Comparison of ENCODE assay signal across 8 cellular contexts in genomic region chr3:184334470-184335158, GRCh38. TPM values are rescaled to one million over a fixed set of nuclear protein-coding genes. Genes with fewer than 3 reads are reported as not detected.
DNase-seq lines count a peak whose midpoint lies in the region; ATAC-seq, FAIRE-seq and TF ChIP-seq lines count a peak whose summit lies in the region.

No MANE protein-coding gene starts in this region.

- intact Hi-C loops in activated B cell treated with CpG ODN at 0.5 μM for 24 hours (cut with micrococcal nuclease), result loop anchor here (1.0 kb wide), 4 partner anchors 19 to 85 kb away; partner anchors contain the start of genes EEF1AKMT4 and PSMD2

- peak overlapping the region in 1 of 2 experiments; percentile 98; a peak in 1 of 4 replicates for H3K4me2 ChIP-seq in H1 (ENCODE audit: insufficient read depth in 1 of 2, low read depth in 2 of 2, low read length in 2 of 2)

- TF ChIP-seq POLR2A in H1 (IDR thresholded peaks at IDR 0.05; ENCODE audit: control extremely low read depth in 1 of 2, low read depth in 2 of 2, low read length in 2 of 2) (no peak), GM12891 (IDR thresholded peaks at IDR 0.05; ENCODE audit: low read depth, low read length) (no peak)

- no peak overlapping the region for H3K4me3 ChIP-seq in H1 (ENCODE audit: extremely low read depth in 1 of 4, insufficient read depth in 2 of 4, low read depth in 3 of 4, low read length in 4 of 4)

- TF ChIP-seq RAD21 in H1 (IDR thresholded peaks at IDR 0.05 in 1 of 2, conservative IDR thresholded peaks at IDR 0.05 in 1 of 2; ENCODE audit: low read depth in 2 of 2, low read length in 2 of 2), result no peak

- H2AFZ ChIP-seq in H1 (ENCODE audit: low read length), result no peak overlapping the region

- TF ChIP-seq CTCF in activated B cell treated with CpG ODN at 0.5 μM for 24 hours (IDR thresholded peaks at IDR 0.05), result no peak
- TF ChIP-seq CTCF in H1 (IDR thresholded peaks at IDR 0.05; ENCODE audit: control extremely low read depth in 1 of 3, insufficient read depth in 1 of 3, low read depth in 1 of 3, low read length in 3 of 3), result no peak
- no peak for TF ChIP-seq CTCF in osteocyte (IDR thresholded peaks at IDR 0.05)

- H3K4me3 Mint-ChIP-seq in activated B cell treated with CpG ODN at 0.5 μM for 24 hours, result peak overlapping the region; percentile 56
- H3K4me3 Mint-ChIP-seq in osteocyte (ENCODE audit: unreplicated experiment), result peak overlapping the region; percentile 26

- no peak overlapping the region for H2AK5ac ChIP-seq in H1 (ENCODE audit: low read depth, low read length)

- H3K4ac ChIP-seq in H1 (replicated peaks; ENCODE audit: insufficient read length, low read depth, low read length), result no peak overlapping the region

- H3K9me3 ChIP-seq in H1 (ENCODE audit: insufficient read depth in 2 of 2, low read depth in 1 of 2, low read length in 1 of 2), result no peaks in the 10 kb centered on the region

- no peak overlapping the region for H2BK120ac ChIP-seq in H1 (replicated peaks; ENCODE audit: low read depth, low read length)

- H3K23ac ChIP-seq in H1 (ENCODE audit: insufficient read length), result no peak overlapping the region

- no peak for ATAC-seq in activated B cell treated with CpG ODN at 0.5 μM for 24 hours (ENCODE audit: low read depth)
- ATAC-seq in GM19467 (IDR thresholded peaks at IDR 0.05; ENCODE audit: unreplicated experiment), result no peak
- no peak for ATAC-seq in HG02642 (IDR thresholded peaks at IDR 0.05; ENCODE audit: poor library complexity, unreplicated experiment)

- H3K27me3 ChIP-seq in H1 (replicated peaks in 1 of 4; ENCODE audit: control insufficient read depth in 3 of 4, extremely low read depth in 1 of 4, insufficient read depth in 3 of 4, low read length in 3 of 4), result no peaks in the 10 kb centered on the region

- H2BK5ac ChIP-seq in H1 (ENCODE audit: low read depth, low read length), result no peak overlapping the region

- H3K27ac ChIP-seq in H1 (ENCODE audit: low read depth, low read length), result no peak overlapping the region

- H2BK20ac ChIP-seq in H1 (ENCODE audit: low read length), result no peak overlapping the region

- peaks cover 30 to 53% (median 46%) of the 10 kb centered on the region in 4 experiments for H3K36me3 ChIP-seq in H1 (ENCODE audit: control insufficient read depth in 2 of 4, insufficient read depth in 4 of 4, low read length in 3 of 4)

- H4K8ac ChIP-seq in H1 (ENCODE audit: extremely low read depth, insufficient read depth, low read length), result peak overlapping the region; percentile 41; the same call in 1 of the 2 replicates

- H3K56ac ChIP-seq in H1 (replicated peaks; ENCODE audit: insufficient read length, low read depth, low read length), result no peak overlapping the region

- H3K27ac Mint-ChIP-seq in activated B cell treated with CpG ODN at 0.5 μM for 24 hours (no peak overlapping the region), osteocyte (ENCODE audit: unreplicated experiment) (peak overlapping the region; percentile 78)

- H4K20me1 ChIP-seq in H1 (replicated peaks in 1 of 2; ENCODE audit: control insufficient read depth in 1 of 2, insufficient read depth in 2 of 2, low read length in 2 of 2), result peaks cover 18 to 37% of the 10 kb centered on the region in 2 experiments

- H3K79me1 ChIP-seq in H1 (ENCODE audit: low read depth, low read length), result peaks cover 11% of the 10 kb centered on the region

- POLR2A ChIA-PET in activated B cell treated with CpG ODN at 0.5 μM for 24 hours (lab: Charles Lee) (interaction anchor here (0.6 kb wide), 1 partner anchor 889 kb away, joined by 3 read pairs; no protein-coding TSS in a partner anchor), H1 (lab: Charles Lee; ENCODE audit: partially characterized antibody) (interaction anchor here (0.7 to 2.0 kb wide), 12 partner anchors 8 to 317 kb away, joined by 3 to 16 read pairs (median 4); partner anchors contain the start of gene ABCC5)

- H3K9ac ChIP-seq in H1 (replicated peaks in 1 of 4; ENCODE audit: extremely low read depth in 1 of 4, low read depth in 3 of 4, low read length in 3 of 4), result no peak overlapping the region

- peaks cover 55% of the 10 kb centered on the region for H3K36me3 Mint-ChIP-seq in activated B cell treated with CpG ODN at 0.5 μM for 24 hours (ENCODE audit: low read depth)
- peaks cover 40% of the 10 kb centered on the region for H3K36me3 Mint-ChIP-seq in osteocyte (ENCODE audit: unreplicated experiment)

- no peak overlapping the region for H3K18ac ChIP-seq in H1 (ENCODE audit: extremely low read depth, low read length)

- H2BK12ac ChIP-seq in H1 (ENCODE audit: low read depth, low read length), result no peak overlapping the region

- 0 out of 4 replicates have a peak, but pooled peaks cover 0 to 2% of the 10 kb centered on the region in 2 experiments for H3K79me2 ChIP-seq in H1 (ENCODE audit: control insufficient read depth in 1 of 2, insufficient read depth in 2 of 2, low read length in 2 of 2)

- H3K27me3 Mint-ChIP-seq in activated B cell treated with CpG ODN at 0.5 μM for 24 hours, result peaks cover 5% of the 10 kb centered on the region
- H3K27me3 Mint-ChIP-seq in osteocyte (ENCODE audit: unreplicated experiment), result no peaks in the 10 kb centered on the region

- no peak overlapping the region for H4K5ac ChIP-seq in H1 (ENCODE audit: insufficient read length, low read depth, low read length)

- peaks cover 14% of the 10 kb centered on the region for H3K23me2 ChIP-seq in H1 (ENCODE audit: low read depth, low read length)

- DNase-seq in HUDEP-2 (lab: John Stamatoyannopoulos, UW; ENCODE audit: unreplicated experiment in 76 of 76), result peak in 41 of 76 experiments; percentile 1 to 76 (median 30)
- DNase-seq in activated B cell treated with CpG ODN at 0.5 μM for 24 hours, result no peak
- DNase-seq in H1 (ENCODE audit: low read depth in 1 of 2, low spot score in 2 of 2), result no peak
- no peak for DNase-seq in osteocyte (ENCODE audit: extremely low spot score, unreplicated experiment)
- DNase-seq in LoVo (ENCODE audit: low spot score), result no peak
- DNase-seq in GM12891 (ENCODE audit: insufficient read length, low spot score), result no peak

- WGBS in H1 (ENCODE audit: extremely low coverage in 1 of 2, insufficient coverage in 1 of 2, insufficient read length in 1 of 2, insufficient replicate concordance in 2 of 2, low coverage in 1 of 2, low lambda C conversion rate in 2 of 2, missing lambda C conversion rate in 1 of 2), 2 experiments, result 97% methylated on average over 11 of the region's 15 CpGs; no CpG with 5 or more reads in 1 of the 2 experiments

- FAIRE-seq in H1 (lab: Jason Lieb, UNC), result no peak
- no peak for FAIRE-seq in GM12891 (lab: Jason Lieb, UNC)

- no peak overlapping the region for H2BK15ac ChIP-seq in H1 (ENCODE audit: low read length)

- H3K14ac ChIP-seq in H1 (ENCODE audit: insufficient read length), result no peak overlapping the region

- H4K91ac ChIP-seq in H1 (replicated peaks; ENCODE audit: insufficient read length, low read length), result no peak overlapping the region

- no peak for TF ChIP-seq EP300 in H1 (IDR thresholded peaks at IDR 0.05; ENCODE audit: borderline replicate concordance in 1 of 2, low read depth in 2 of 2, low read length in 2 of 2)

- H3K4me1 ChIP-seq in H1 (replicated peaks in 1 of 4; ENCODE audit: control insufficient read depth in 3 of 4, insufficient read depth in 4 of 4, low read length in 3 of 4), result peaks cover 5 to 27% (median 18%) of the 10 kb centered on the region in 4 experiments

- CTCF ChIA-PET in activated B cell treated with CpG ODN at 0.5 μM for 24 hours (lab: Charles Lee), result no interaction called here
- CTCF ChIA-PET in H1 (lab: Charles Lee; ENCODE audit: partially characterized antibody), result interaction anchor here (0.9 kb wide), 1 partner anchor 9 kb away, joined by 3 read pairs; no protein-coding TSS in a partner anchor

- H3K9me3 Mint-ChIP-seq in activated B cell treated with CpG ODN at 0.5 μM for 24 hours (no peaks in the 10 kb centered on the region), osteocyte (ENCODE audit: unreplicated experiment) (no peaks in the 10 kb centered on the region)

- H3K4me1 Mint-ChIP-seq in activated B cell treated with CpG ODN at 0.5 μM for 24 hours (peaks cover 33% of the 10 kb centered on the region), osteocyte (ENCODE audit: unreplicated experiment) (peaks cover 34% of the 10 kb centered on the region)

RNA-seq across cellular contexts. Expression of gene FAM131A, which starts 2.8 kb away (rescaled TPM):
- total RNA-seq in activated B cell treated with CpG ODN at 0.5 μM for 24 hours, result 4.5 and 5.3 TPM in 2 replicates
- 15.4 and 16.0 TPM in 2 replicates for total RNA-seq in H1 (2021; fragmentation: NEBNext Ultra II Directional; extraction: Animal tissue kit (Norgen Biotek cat#: 25700))
- polyA plus RNA-seq in H1 (2011; rRNA removed), result 21.9 and 35.3 TPM in 2 replicates
- 27.7 TPM for polyA plus RNA-seq in H1 (2011; cell fraction: cytosol; rRNA removed)
- 29.2 TPM for polyA plus RNA-seq in H1 (2011; cell fraction: nucleus; rRNA removed)
- polyA plus RNA-seq in H1 (2012, experiment 1 of 2), result 10.0 to 18.5 TPM (median 15.4 TPM) in 4 replicates
- 12.7 TPM for polyA plus RNA-seq in H1 (2012, experiment 2 of 2)
- polyA plus RNA-seq in H1 (2013, experiment 1 of 2), result 9.2 TPM
- 8.7 TPM for polyA plus RNA-seq in H1 (2013, experiment 2 of 2)
- polyA minus RNA-seq in H1 (2011; rRNA and poly(A)+ RNA removed), result 8.8 and 13.9 TPM in 2 replicates
- 7.0 TPM for polyA minus RNA-seq in H1 (2011; cell fraction: cytosol; rRNA and poly(A)+ RNA removed)
- polyA minus RNA-seq in H1 (2011; cell fraction: nucleus; rRNA and poly(A)+ RNA removed), result 12.1 TPM
- total RNA-seq in osteocyte, result 10.1 and 11.3 TPM in 2 replicates
- polyA plus RNA-seq in GM12891 (2012; ENCODE audit: low read depth, missing spikeins), result 2.1 TPM

RNA-seq across cellular contexts. Expression of gene EIF4G1, which starts 20.2 kb away (rescaled TPM):
- 292 and 319 TPM in 2 replicates for total RNA-seq in activated B cell treated with CpG ODN at 0.5 μM for 24 hours
- 473 and 480 TPM in 2 replicates for total RNA-seq in H1 (2021; fragmentation: NEBNext Ultra II Directional; extraction: Animal tissue kit (Norgen Biotek cat#: 25700))
- 318 and 421 TPM in 2 replicates for polyA plus RNA-seq in H1 (2011; rRNA removed)
- 188 TPM for polyA plus RNA-seq in H1 (2011; cell fraction: cytosol; rRNA removed)
- 535 TPM for polyA plus RNA-seq in H1 (2011; cell fraction: nucleus; rRNA removed)
- polyA plus RNA-seq in H1 (2012, experiment 1 of 2), result 236 to 375 TPM (median 350 TPM) in 4 replicates
- polyA plus RNA-seq in H1 (2012, experiment 2 of 2), result 251 TPM
- polyA plus RNA-seq in H1 (2013, experiment 1 of 2), result 278 TPM
- 258 TPM for polyA plus RNA-seq in H1 (2013, experiment 2 of 2)
- polyA minus RNA-seq in H1 (2011; rRNA and poly(A)+ RNA removed), result 334 and 358 TPM in 2 replicates
- polyA minus RNA-seq in H1 (2011; cell fraction: cytosol; rRNA and poly(A)+ RNA removed), result 203 TPM
- 138 TPM for polyA minus RNA-seq in H1 (2011; cell fraction: nucleus; rRNA and poly(A)+ RNA removed)
- total RNA-seq in osteocyte, result 367 and 385 TPM in 2 replicates
- 158 TPM for polyA plus RNA-seq in GM12891 (2012; ENCODE audit: low read depth, missing spikeins)

RNA-seq across cellular contexts. Expression of gene CLCN2, which starts 26.8 kb away (rescaled TPM):
- total RNA-seq in activated B cell treated with CpG ODN at 0.5 μM for 24 hours, result 3.4 and 3.5 TPM in 2 replicates
- 11.8 and 13.7 TPM in 2 replicates for total RNA-seq in H1 (2021; fragmentation: NEBNext Ultra II Directional; extraction: Animal tissue kit (Norgen Biotek cat#: 25700))
- 16.1 and 20.7 TPM in 2 replicates for polyA plus RNA-seq in H1 (2011; rRNA removed)
- polyA plus RNA-seq in H1 (2011; cell fraction: cytosol; rRNA removed), result 11.9 TPM
- polyA plus RNA-seq in H1 (2011; cell fraction: nucleus; rRNA removed), result 101 TPM
- polyA plus RNA-seq in H1 (2012, experiment 1 of 2), result 10.2 to 14.4 TPM (median 13.8 TPM) in 4 replicates
- polyA plus RNA-seq in H1 (2012, experiment 2 of 2), result 9.8 TPM
- polyA plus RNA-seq in H1 (2013, experiment 1 of 2), result 12.1 TPM
- polyA plus RNA-seq in H1 (2013, experiment 2 of 2), result 9.9 TPM
- polyA minus RNA-seq in H1 (2011; rRNA and poly(A)+ RNA removed), result 21.6 and 30.2 TPM in 2 replicates
- polyA minus RNA-seq in H1 (2011; cell fraction: cytosol; rRNA and poly(A)+ RNA removed), result 10.0 TPM
- 57.3 TPM for polyA minus RNA-seq in H1 (2011; cell fraction: nucleus; rRNA and poly(A)+ RNA removed)
- 9.4 and 9.7 TPM in 2 replicates for total RNA-seq in osteocyte
- polyA plus RNA-seq in GM12891 (2012; ENCODE audit: low read depth, missing spikeins), result 0.73 TPM

RNA-seq across cellular contexts. Expression of gene POLR2H, which starts 26.9 kb away (rescaled TPM):
- total RNA-seq in activated B cell treated with CpG ODN at 0.5 μM for 24 hours, result 49.3 and 60.5 TPM in 2 replicates
- total RNA-seq in H1 (2021; fragmentation: NEBNext Ultra II Directional; extraction: Animal tissue kit (Norgen Biotek cat#: 25700)), result 113 and 118 TPM in 2 replicates
- 253 and 335 TPM in 2 replicates for polyA plus RNA-seq in H1 (2011; rRNA removed)
- 372 TPM for polyA plus RNA-seq in H1 (2011; cell fraction: cytosol; rRNA removed)
- polyA plus RNA-seq in H1 (2011; cell fraction: nucleus; rRNA removed), result 132 TPM
- 156 to 183 TPM (median 164 TPM) in 4 replicates for polyA plus RNA-seq in H1 (2012, experiment 1 of 2)
- 190 TPM for polyA plus RNA-seq in H1 (2012, experiment 2 of 2)
- 109 TPM for polyA plus RNA-seq in H1 (2013, experiment 1 of 2)
- polyA plus RNA-seq in H1 (2013, experiment 2 of 2), result 115 TPM
- 65.8 and 81.4 TPM in 2 replicates for polyA minus RNA-seq in H1 (2011; rRNA and poly(A)+ RNA removed)
- polyA minus RNA-seq in H1 (2011; cell fraction: cytosol; rRNA and poly(A)+ RNA removed), result 55.6 TPM
- 54.6 TPM for polyA minus RNA-seq in H1 (2011; cell fraction: nucleus; rRNA and poly(A)+ RNA removed)
- 56.4 and 57.7 TPM in 2 replicates for total RNA-seq in osteocyte
- 93.5 TPM for polyA plus RNA-seq in GM12891 (2012; ENCODE audit: low read depth, missing spikeins)

RNA-seq across cellular contexts. Expression of gene PSMD2, which starts 35.6 kb away (rescaled TPM):
- total RNA-seq in activated B cell treated with CpG ODN at 0.5 μM for 24 hours, result 206 and 210 TPM in 2 replicates
- total RNA-seq in H1 (2021; fragmentation: NEBNext Ultra II Directional; extraction: Animal tissue kit (Norgen Biotek cat#: 25700)), result 358 and 363 TPM in 2 replicates
- 272 and 350 TPM in 2 replicates for polyA plus RNA-seq in H1 (2011; rRNA removed)
- 302 TPM for polyA plus RNA-seq in H1 (2011; cell fraction: cytosol; rRNA removed)
- polyA plus RNA-seq in H1 (2011; cell fraction: nucleus; rRNA removed), result 249 TPM
- polyA plus RNA-seq in H1 (2012, experiment 1 of 2), result 334 to 378 TPM (median 363 TPM) in 4 replicates
- polyA plus RNA-seq in H1 (2012, experiment 2 of 2), result 145 TPM
- 137 TPM for polyA plus RNA-seq in H1 (2013, experiment 1 of 2)
- polyA plus RNA-seq in H1 (2013, experiment 2 of 2), result 133 TPM
- 590 and 595 TPM in 2 replicates for polyA minus RNA-seq in H1 (2011; rRNA and poly(A)+ RNA removed)
- polyA minus RNA-seq in H1 (2011; cell fraction: cytosol; rRNA and poly(A)+ RNA removed), result 301 TPM
- polyA minus RNA-seq in H1 (2011; cell fraction: nucleus; rRNA and poly(A)+ RNA removed), result 160 TPM
- 222 and 239 TPM in 2 replicates for total RNA-seq in osteocyte
- polyA plus RNA-seq in GM12891 (2012; ENCODE audit: low read depth, missing spikeins), result 152 TPM

Comparison
In these comparisons a context has a peak if more than half of its experiments do, and no peak if none do; other contexts are left out.
1. DNase-seq: peak in HUDEP-2 (41 of 76); none in activated B cell treated with CpG ODN at 0.5 μM for 24 hours (single experiment), H1 (0 of 2), osteocyte (single experiment), LoVo (single experiment) and GM12891 (single experiment).